In the genomic region with DNA sequence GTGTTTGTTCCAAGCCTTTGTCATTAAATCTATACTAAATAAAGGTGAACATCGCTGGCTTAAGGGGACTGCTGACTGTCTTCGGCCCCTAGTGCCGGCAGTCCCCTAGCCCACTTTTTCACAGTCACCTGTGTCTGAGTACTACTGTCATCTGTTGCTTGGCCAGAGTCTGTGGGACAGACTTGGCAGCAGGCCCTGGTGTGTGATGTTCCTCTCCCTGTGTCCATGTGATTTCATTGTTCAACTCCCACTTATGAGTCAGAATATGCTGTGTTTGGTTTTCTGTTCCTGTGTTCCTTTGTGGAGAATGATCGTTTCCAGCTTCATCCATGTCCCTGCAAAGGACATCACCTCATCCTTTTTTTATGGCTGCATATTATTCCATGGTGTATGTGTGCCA, we compare ENCODE assay signal across 16 cellular contexts.
"Had no signal": no experiment of that assay in that cellular context is flagged by ENCODE, and none has a peak within 500 bp of the region (broad histone marks: within the 10 kb centered on the region; RNA-seq: fewer than 3 reads in every experiment).

No MANE protein-coding gene starts in this region.

- H3K4me1 ChIP-seq: esophagus muscularis mucosa, sigmoid colon, stomach, testis, upper lobe of right lung had no signal

- H3K27me3 ChIP-seq: esophagus muscularis mucosa, sigmoid colon, stomach, testis, upper lobe of right lung had no signal

- H3K4me1 Mint-ChIP-seq: activated naive CD8-positive, alpha-beta T cell treated with anti-CD3 and anti-CD28 coated beads, Interleukin-2, amount 10 ng/mL, durations not matched to agents 7 days and 5 days had no signal

- H3K4me3 ChIP-seq: esophagus muscularis mucosa, sigmoid colon, stomach, testis, upper lobe of right lung had no signal

- H3K27ac ChIP-seq: esophagus muscularis mucosa, sigmoid colon, stomach, testis, upper lobe of right lung had no signal

- DNase-seq: activated CD4-positive, alpha-beta T cell treated with anti-CD3 and anti-CD28 coated beads, Interleukin-2, amount 50 U/mL, for 1 hour; activated CD8-positive, alpha-beta memory T cell treated with anti-CD3 and anti-CD28 coated beads for 24 hours; activated naive CD4-positive, alpha-beta T cell; activated naive CD8-positive, alpha-beta T cell treated with anti-CD3 and anti-CD28 coated beads, Interleukin-2, amount 10 ng/mL, durations not matched to agents 7 days and 5 days; anterior cingulate cortex; foreskin melanocyte; head of caudate nucleus; midbrain; sigmoid colon; stimulated activated CD4-positive, alpha-beta T cell treated with anti-CD3 and anti-CD28 coated beads, Interleukin-1b, Interleukin-23, amount 100 ng/mL, for 48 hours; stomach; T-helper 9 cell; testis; upper lobe of right lung had no signal

- ATAC-seq: activated CD4-positive, CD25-positive, alpha-beta regulatory T cell treated with anti-CD3 and anti-CD28 coated beads, Interleukin-2, amount 50 U/mL, for 24 hours; upper lobe of right lung had no signal

- H3K27me3 Mint-ChIP-seq: activated naive CD8-positive, alpha-beta T cell treated with anti-CD3 and anti-CD28 coated beads, Interleukin-2, amount 10 ng/mL, durations not matched to agents 7 days and 5 days had no signal

- H3K36me3 ChIP-seq: esophagus muscularis mucosa, sigmoid colon, stomach, upper lobe of right lung had no signal

- H3K9me3 ChIP-seq: testis, upper lobe of right lung had no signal

- H3K36me3 Mint-ChIP-seq: activated naive CD8-positive, alpha-beta T cell treated with anti-CD3 and anti-CD28 coated beads, Interleukin-2, amount 10 ng/mL, durations not matched to agents 7 days and 5 days had no signal

- H3K27ac Mint-ChIP-seq: activated naive CD8-positive, alpha-beta T cell treated with anti-CD3 and anti-CD28 coated beads, Interleukin-2, amount 10 ng/mL, durations not matched to agents 7 days and 5 days had no signal

- H3K4me3 Mint-ChIP-seq: activated naive CD8-positive, alpha-beta T cell treated with anti-CD3 and anti-CD28 coated beads, Interleukin-2, amount 10 ng/mL, durations not matched to agents 7 days and 5 days had no signal
